In the genomic region with DNA sequence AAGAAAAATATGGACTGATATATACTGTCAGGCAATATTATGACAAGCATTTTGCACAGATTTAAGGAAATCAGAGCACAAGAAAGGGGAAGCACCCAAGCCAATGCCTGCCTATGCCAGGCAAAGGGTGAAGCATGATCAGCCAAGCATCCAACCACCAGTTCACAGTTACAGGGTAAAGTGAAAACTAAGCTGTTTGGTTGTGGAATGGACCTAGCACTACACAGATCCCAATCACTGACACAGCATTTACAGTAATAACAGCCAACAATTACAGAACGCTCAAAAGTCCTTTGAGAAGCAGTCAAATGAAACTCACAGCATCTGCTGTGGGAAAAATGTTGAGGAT, we compare ENCODE assay signal across 10 cellular contexts.
A peak's percentile ranks its signal among the peaks of the same experiment; 100 is the strongest.
DNase-seq lines count a peak whose midpoint lies in the region; ATAC-seq, FAIRE-seq and TF ChIP-seq lines count a peak whose summit lies in the region.
"Had no signal": no experiment of that assay in that cellular context is flagged by ENCODE, and none has a peak within 500 bp of the region (broad histone marks: within the 10 kb centered on the region; RNA-seq: fewer than 3 reads in every experiment).

No MANE protein-coding gene starts in this region.

- H3K27ac ChIP-seq in K562 (ENCODE audit: extremely low read depth, low read depth, low read length) = no peak overlapping the region
- no peak overlapping the region for H3K27ac ChIP-seq in small intestine (ENCODE audit: low read depth in 1 of 2, low read length in 1 of 2)

- no peak for TF ChIP-seq EP300 in K562 (IDR thresholded peaks at IDR 0.05; ENCODE audit: low read length)

- H3K4me3 ChIP-seq in K562 (no peak overlapping the region), small intestine (ENCODE audit: low read depth in 1 of 2, low read length in 2 of 2) (no peak overlapping the region)

- FAIRE-seq in GM12891 (lab: Jason Lieb, UNC) (peak; percentile 98), K562 (lab: Jason Lieb, UNC) (no peak), small intestine (lab: Jason Lieb, UNC) (no peak)

- no peak overlapping the region for H3K4me2 ChIP-seq in K562 (ENCODE audit: insufficient read depth, low read length)

- no peak for TF ChIP-seq RAD21 in K562 (CRISPR knock-in tag; conservative IDR thresholded peaks at IDR 0.05 in 1 of 2, IDR thresholded peaks at IDR 0.05 in 1 of 2)

- H4K20me1 ChIP-seq in K562 (replicated peaks; ENCODE audit: control insufficient read depth, insufficient read depth, low read length) = no peaks in the 10 kb centered on the region

- POLR2A ChIA-PET in K562 (lab: Yijun Ruan, JAX) = interaction anchor here (0.6 kb wide), 1 partner anchor 15 kb away, joined by 3 read pairs; no protein-coding TSS in a partner anchor

- DNase-seq in GM12891 (ENCODE audit: insufficient read length, low spot score) = no peak
- no peak for DNase-seq in K562 (ENCODE audit: extremely low read depth in 1 of 4, low spot score in 3 of 4)
- no peak for DNase-seq in NCI-H1092 (lab: John Stamatoyannopoulos, UW)
- DNase-seq in small intestine = no peak
- DNase-seq in dedifferentiated amniotic fluid mesenchymal stem cell (ENCODE audit: extremely low spot score) = no peak
- DNase-seq in stimulated activated CD4-positive, alpha-beta T cell treated with anti-CD3 and anti-CD28 coated beads, Interleukin-12 subunit alpha, Interleukin-12 subunit beta, amount 100 ng/mL, for 4 hours = no peak
- DNase-seq: CD4-positive, alpha-beta memory T cell; NCI-H187 had no signal

- in situ Hi-C loops in K562 (cut with MboI) = no loop called here

- intact Hi-C loops in K562 (cut with micrococcal nuclease) = no loop called here

- no peaks in the 10 kb centered on the region for H3K9me1 ChIP-seq in K562 (ENCODE audit: control insufficient read depth, insufficient read depth, low read length)

- 0% methylated on average over 1 of the region's 1 CpG for WGBS in K562 (ENCODE audit: insufficient coverage, low coverage, missing lambda C conversion rate)
- 86 to 92% (median 92%) methylated on average over 1 of the region's 1 CpG for WGBS in small intestine, 3 donors

- ATAC-seq in GM19468 (IDR thresholded peaks at IDR 0.05; ENCODE audit: extremely low read depth, unreplicated experiment) = peak; percentile 75
- ATAC-seq in HG03108 (IDR thresholded peaks at IDR 0.05; ENCODE audit: unreplicated experiment) = peak; percentile 96
- no peak for ATAC-seq in K562

- TF ChIP-seq CTCF in K562 (IDR thresholded peaks at IDR 0.05 in 2 of 3, conservative IDR thresholded peaks at IDR 0.05 in 1 of 3; ENCODE audit: insufficient read depth in 2 of 3, low read depth in 1 of 3, low read length in 3 of 3) = no peak

- no peak overlapping the region for H3K9ac ChIP-seq in K562 (ENCODE audit: insufficient read depth in 1 of 2, low read depth in 2 of 2, low read length in 2 of 2)

- no TSS peak for BruUV-seq in K562 (replicated peaks; lab: Mats Ljungman, UMichigan)

- TF ChIP-seq POLR2A in GM12891 (IDR thresholded peaks at IDR 0.05; ENCODE audit: low read depth, low read length) = no peak
- TF ChIP-seq POLR2A in K562 (conservative IDR thresholded peaks at IDR 0.05) = no peak

- no peaks in the 10 kb centered on the region for H3K9me3 ChIP-seq in K562 (replicated peaks; ENCODE audit: control insufficient read depth, insufficient read depth, low read depth, low read length)
- H3K9me3 ChIP-seq in small intestine (ENCODE audit: control insufficient read depth, low read depth) = no peaks in the 10 kb centered on the region

- H3K79me2 ChIP-seq in K562 (ENCODE audit: control insufficient read depth, insufficient read depth, low read length) = no peaks in the 10 kb centered on the region

- H3K36me3 ChIP-seq in K562 (ENCODE audit: control insufficient read depth, insufficient read depth, low read length) (no peaks in the 10 kb centered on the region), small intestine (ENCODE audit: control insufficient read depth in 2 of 2, insufficient read depth in 2 of 2, low read length in 2 of 2) (no peaks in the 10 kb centered on the region)

- H3K27me3 ChIP-seq in K562 (ENCODE audit: control insufficient read depth in 2 of 2, insufficient read depth in 2 of 2, low read length in 2 of 2) (peaks cover 22 to 53% of the 10 kb centered on the region in 2 experiments; a peak in 4 of 5 replicates), small intestine (ENCODE audit: control insufficient read depth in 2 of 2, insufficient read depth in 2 of 2, low read length in 2 of 2) (peaks cover 0 to 2% of the 10 kb centered on the region in 2 donors)

- no peak overlapping the region for H2AFZ ChIP-seq in K562 (ENCODE audit: low read depth, low read length)

- no peaks in the 10 kb centered on the region; a peak in 1 of 5 replicates for H3K4me1 ChIP-seq in K562 (replicated peaks in 1 of 2; ENCODE audit: control insufficient read depth in 2 of 2, insufficient read depth in 2 of 2, low read length in 2 of 2)
- no peaks in the 10 kb centered on the region for H3K4me1 ChIP-seq in small intestine (ENCODE audit: control insufficient read depth in 2 of 2, insufficient read depth in 1 of 2, low read depth in 1 of 2, low read length in 1 of 2)

- CTCF ChIA-PET in K562 (lab: Yijun Ruan, JAX; ENCODE audit: low intra/inter-chr PET ratio) = no interaction called here

TF ChIP-seq in GM12891, 5 proteins besides CTCF, POLR2A, EP300 and RAD21:
- TF ChIP-seq POLR2AphosphoS5 (IDR thresholded peaks at IDR 0.05; ENCODE audit: low read depth, low read length) (no peak), POU2F2 (IDR thresholded peaks at IDR 0.05; ENCODE audit: low read depth, low read length) (no peak), SPI1 (IDR thresholded peaks at IDR 0.05; ENCODE audit: low read depth, low read length) (peak; percentile 18; the same call in 1 of the 2 replicates), TAF1 (IDR thresholded peaks at IDR 0.05; ENCODE audit: low read depth, low read length) (no peak), PAX5 (IDR thresholded peaks at IDR 0.05; ENCODE audit: insufficient read depth, low read length, severe bottlenecking) (peak; percentile 88)

TF ChIP-seq in K562, 482 proteins besides CTCF, POLR2A, EP300 and RAD21:
- peak in 1 of 2 experiments; percentile 30; a peak in 1 of 4 replicates for TF ChIP-seq KDM1A (IDR thresholded peaks at IDR 0.05)
- TF ChIP-seq GTF2A2 (tag; IDR thresholded peaks at IDR 0.05) = no peak
- TF ChIP-seq PML (IDR thresholded peaks at IDR 0.05; ENCODE audit: low read length) = no peak
- TF ChIP-seq, protein P1, sequence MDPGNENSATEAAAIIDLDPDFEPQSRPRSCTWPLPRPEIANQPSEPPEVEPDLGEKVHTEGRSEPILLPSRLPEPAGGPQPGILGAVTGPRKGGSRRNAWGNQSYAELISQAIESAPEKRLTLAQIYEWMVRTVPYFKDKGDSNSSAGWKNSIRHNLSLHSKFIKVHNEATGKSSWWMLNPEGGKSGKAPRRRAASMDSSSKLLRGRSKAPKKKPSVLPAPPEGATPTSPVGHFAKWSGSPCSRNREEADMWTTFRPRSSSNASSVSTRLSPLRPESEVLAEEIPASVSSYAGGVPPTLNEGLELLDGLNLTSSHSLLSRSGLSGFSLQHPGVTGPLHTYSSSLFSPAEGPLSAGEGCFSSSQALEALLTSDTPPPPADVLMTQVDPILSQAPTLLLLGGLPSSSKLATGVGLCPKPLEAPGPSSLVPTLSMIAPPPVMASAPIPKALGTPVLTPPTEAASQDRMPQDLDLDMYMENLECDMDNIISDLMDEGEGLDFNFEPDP (CRISPR knock-in tag; IDR thresholded peaks at IDR 0.05) = no peak
- peak; percentile 37; the same call in 1 of the 2 replicates for TF ChIP-seq PHF21A (IDR thresholded peaks at IDR 0.05; ENCODE audit: borderline replicate concordance, low read depth)
- no peak for TF ChIP-seq FUS (optimal IDR thresholded peaks at IDR 0.05; ENCODE audit: low read depth, low read length)
- TF ChIP-seq PTRF (tag; IDR thresholded peaks at IDR 0.05) = no peak
- TF ChIP-seq SAFB (IDR thresholded peaks at IDR 0.05; ENCODE audit: borderline replicate concordance, low read depth, low read length) = no peak
